11 cellular contexts compared by ENCODE assay signal in genomic region chr16:27720731-27721547, GRCh38.
A peak's percentile ranks its signal among the peaks of the same experiment; 100 is the strongest.
DNase-seq lines count a peak whose midpoint lies in the region; ATAC-seq and TF ChIP-seq lines count a peak whose summit lies in the region.
"Had no signal": no experiment of that assay in that cellular context is flagged by ENCODE, and none has a peak within 500 bp of the region (broad histone marks: within the 10 kb centered on the region; RNA-seq: fewer than 3 reads in every experiment).

No MANE protein-coding gene starts in this region.

- DNase-seq in Ammon's horn (ENCODE audit: low spot score) (peak; percentile 64), adipocyte (ENCODE audit: low read depth) (no peak), left cardiac atrium (peak; percentile 35), pons (ENCODE audit: low spot score) (peak; percentile 61), NCI-H2107 (lab: John Stamatoyannopoulos, UW) (no peak), Caco-2 (no peak)
- no peak for DNase-seq in activated naive CD8-positive, alpha-beta T cell treated with anti-CD3 and anti-CD28 coated beads, Interleukin-2, amount 50 U/mL, for 24 hours
- DNase-seq in activated CD8-positive, alpha-beta memory T cell treated with anti-CD3 and anti-CD28 coated beads, Interleukin-2, amount 50 U/mL, for 48 hours: no peak
- DNase-seq: activated B cell treated with CpG ODN at 0.5 μM for 24 hours, activated gamma-delta T cell treated with Interleukin-2 at 50 U/mL for 16 hours had no signal

- H3K27me3 Mint-ChIP-seq in activated naive CD8-positive, alpha-beta T cell treated with anti-CD3 and anti-CD28 coated beads, Interleukin-2, amount 50 U/mL, for 24 hours: no peaks in the 10 kb centered on the region
- H3K27me3 Mint-ChIP-seq in Caco-2 (ENCODE audit: insufficient read depth, unreplicated experiment): no peaks in the 10 kb centered on the region
- H3K27me3 Mint-ChIP-seq: activated B cell treated with CpG ODN at 0.5 μM for 24 hours, IgD-negative memory B cell had no signal

- H3K4me1 ChIP-seq in adipocyte (ENCODE audit: control insufficient read depth, insufficient read depth, low read length): peaks cover 37% of the 10 kb centered on the region
- H3K4me1 ChIP-seq in Caco-2: no peaks in the 10 kb centered on the region

- no peaks in the 10 kb centered on the region for H3K9me3 Mint-ChIP-seq in activated naive CD8-positive, alpha-beta T cell treated with anti-CD3 and anti-CD28 coated beads, Interleukin-2, amount 50 U/mL, for 24 hours
- no peaks in the 10 kb centered on the region for H3K9me3 Mint-ChIP-seq in Caco-2 (ENCODE audit: unreplicated experiment)
- H3K9me3 Mint-ChIP-seq: activated B cell treated with CpG ODN at 0.5 μM for 24 hours, IgD-negative memory B cell had no signal

- H3K27me3 ChIP-seq in adipocyte (replicated peaks; ENCODE audit: control insufficient read depth, insufficient read depth, low read length): no peaks in the 10 kb centered on the region
- H3K27me3 ChIP-seq in Caco-2 (replicated peaks; ENCODE audit: control insufficient read depth, insufficient read depth, low read length): no peaks in the 10 kb centered on the region

- BruUV-seq in Caco-2 (replicated peaks; lab: Mats Ljungman, UMichigan): no TSS peak

- ATAC-seq in left cardiac atrium: peak in 1 of 2 donors; percentile 29
- no peak for ATAC-seq in activated naive CD8-positive, alpha-beta T cell treated with anti-CD3 and anti-CD28 coated beads, Interleukin-2, amount 50 U/mL, for 24 hours

- peak overlapping the region; percentile 51 for H3K9ac ChIP-seq in adipocyte (ENCODE audit: low read length)

- no peak for TF ChIP-seq CTCF in Caco-2 (IDR thresholded peaks at IDR 0.05; ENCODE audit: insufficient read depth in 1 of 2, low read depth in 1 of 2, low read length in 1 of 2, severe bottlenecking in 1 of 2, unreplicated experiment in 1 of 2)

- CTCF ChIA-PET in Caco-2 (lab: Charles Lee): interaction anchor here (0.7 kb wide), 1 partner anchor 15 kb away, joined by 3 read pairs; no protein-coding TSS in a partner anchor

- H3K9me3 ChIP-seq in adipocyte (ENCODE audit: control insufficient read depth, low read length) (no peaks in the 10 kb centered on the region), Caco-2 (no peaks in the 10 kb centered on the region)

- H3K36me3 Mint-ChIP-seq in activated naive CD8-positive, alpha-beta T cell treated with anti-CD3 and anti-CD28 coated beads, Interleukin-2, amount 50 U/mL, for 24 hours (ENCODE audit: low read depth): peaks cover 3% of the 10 kb centered on the region
- no peaks in the 10 kb centered on the region for H3K36me3 Mint-ChIP-seq in Caco-2 (ENCODE audit: insufficient read depth, unreplicated experiment)

- no peaks in the 10 kb centered on the region for H3K4me1 Mint-ChIP-seq in activated naive CD8-positive, alpha-beta T cell treated with anti-CD3 and anti-CD28 coated beads, Interleukin-2, amount 50 U/mL, for 24 hours
- peaks cover 7% of the 10 kb centered on the region for H3K4me1 Mint-ChIP-seq in Caco-2 (ENCODE audit: low read depth, unreplicated experiment)
- H3K4me1 Mint-ChIP-seq: activated B cell treated with CpG ODN at 0.5 μM for 24 hours, IgD-negative memory B cell had no signal

- intact Hi-C loops in left cardiac atrium (cut with DNase I) (loop anchor here in 1 of 2 donors (10.0 kb wide), 1 partner anchor 264 kb away; no protein-coding TSS in a partner anchor), Caco-2 (cut with micrococcal nuclease; ENCODE audit: unreplicated experiment) (no loop called here)

- POLR2A ChIA-PET in Caco-2 (lab: Charles Lee): no interaction called here

- peaks cover 13% of the 10 kb centered on the region for H3K36me3 ChIP-seq in adipocyte (ENCODE audit: control insufficient read depth, insufficient read depth, low read length, severe bottlenecking)
- H3K36me3 ChIP-seq in Caco-2 (ENCODE audit: control insufficient read depth, insufficient read depth, low read length): 0 out of 2 replicates have a peak, but pooled peaks cover 1% of the 10 kb centered on the region

- H3K27ac Mint-ChIP-seq in activated naive CD8-positive, alpha-beta T cell treated with anti-CD3 and anti-CD28 coated beads, Interleukin-2, amount 50 U/mL, for 24 hours: no peak overlapping the region
- H3K27ac Mint-ChIP-seq in Caco-2 (ENCODE audit: unreplicated experiment): no peak overlapping the region
- H3K27ac Mint-ChIP-seq: activated B cell treated with CpG ODN at 0.5 μM for 24 hours had no signal

- no peak overlapping the region for H3K4me3 Mint-ChIP-seq in activated naive CD8-positive, alpha-beta T cell treated with anti-CD3 and anti-CD28 coated beads, Interleukin-2, amount 50 U/mL, for 24 hours
- no peak overlapping the region for H3K4me3 Mint-ChIP-seq in Caco-2 (ENCODE audit: unreplicated experiment)
- H3K4me3 Mint-ChIP-seq: activated B cell treated with CpG ODN at 0.5 μM for 24 hours, IgD-negative memory B cell had no signal

- H3K4me3 ChIP-seq in adipocyte (ENCODE audit: low read length) (peak overlapping the region; percentile 65), Caco-2 (ENCODE audit: low read depth, low read length) (no peak overlapping the region)

Comparison
In these comparisons a context has a peak if more than half of its experiments do, and no peak if none do; other contexts are left out.
1. DNase-seq: peak in Ammon's horn (single experiment), left cardiac atrium (single experiment) and pons (single experiment); none in adipocyte (single experiment), activated naive CD8-positive, alpha-beta T cell treated with anti-CD3 and anti-CD28 coated beads, Interleukin-2, amount 50 U/mL, for 24 hours (single experiment), NCI-H2107 (single experiment), Caco-2 (0 of 2) and activated CD8-positive, alpha-beta memory T cell treated with anti-CD3 and anti-CD28 coated beads, Interleukin-2, amount 50 U/mL, for 48 hours (single experiment).